Comparison of ENCODE assay signal across 10 cellular contexts in the genomic region with DNA sequence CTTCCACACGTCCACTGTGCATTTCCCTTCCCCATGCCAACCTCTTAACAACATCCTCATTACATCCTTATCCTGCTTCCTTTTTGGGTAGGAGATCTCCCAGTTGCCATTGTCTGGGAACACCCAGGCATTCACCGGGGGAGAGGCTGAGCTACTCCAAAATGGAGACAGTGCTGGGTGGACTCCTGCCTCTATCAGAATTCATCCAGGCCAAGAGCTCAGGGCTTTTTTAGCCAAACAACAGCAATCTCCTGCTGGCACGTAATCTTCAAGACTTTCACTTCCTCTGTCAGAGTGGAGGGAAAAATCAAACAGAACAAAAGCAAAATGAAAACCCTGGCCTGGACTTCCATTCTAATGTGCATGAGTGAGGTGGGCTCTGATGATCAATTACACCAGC.
DNase-seq lines count a peak whose midpoint lies in the region; ATAC-seq, FAIRE-seq and TF ChIP-seq lines count a peak whose summit lies in the region.
"Had no signal": no experiment of that assay in that cellular context is flagged by ENCODE, and none has a peak within 500 bp of the region (broad histone marks: within the 10 kb centered on the region; RNA-seq: fewer than 3 reads in every experiment).

No MANE protein-coding gene starts in this region.

- H3K4me3 ChIP-seq in kidney (ENCODE audit: low read length in 2 of 2): no peak overlapping the region
- H3K4me3 ChIP-seq: K562 had no signal

- ATAC-seq in GM18498 (IDR thresholded peaks at IDR 0.05; ENCODE audit: unreplicated experiment) (peak; percentile 67), HG02885 (IDR thresholded peaks at IDR 0.05; ENCODE audit: poor library complexity, unreplicated experiment) (peak; percentile 81), T-helper 17 cell (no peak), SK-N-SH treated with all-trans-retinoic acid at 6 μM for 48 hours (no peak)
- ATAC-seq: K562 had no signal

- no peak for FAIRE-seq in kidney (lab: Jason Lieb, UNC)
- FAIRE-seq: endometrium, K562 had no signal

- no peak overlapping the region for H3K9ac ChIP-seq in kidney (ENCODE audit: low read length in 2 of 2)

- no peak for DNase-seq in T-helper 17 cell
- DNase-seq in midbrain (lab: John Stamatoyannopoulos, UW): peak; percentile 19
- no peak for DNase-seq in SHP77 (lab: John Stamatoyannopoulos, UW)
- no peak for DNase-seq in GDM1 (lab: John Stamatoyannopoulos, UW)
- DNase-seq in kidney: no peak

- peaks cover 2% of the 10 kb centered on the region for H3K36me3 Mint-ChIP-seq in T-helper 17 cell (ENCODE audit: low read depth)

- H3K4me1 Mint-ChIP-seq in T-helper 17 cell: peaks cover 3% of the 10 kb centered on the region

- no peaks in the 10 kb centered on the region for H3K27me3 Mint-ChIP-seq in T-helper 17 cell

- H3K4me1 ChIP-seq in kidney (ENCODE audit: control insufficient read depth in 1 of 2, insufficient read depth in 1 of 2, low read depth in 1 of 2, low read length in 2 of 2): peaks cover 0 to 14% of the 10 kb centered on the region in 2 donors

- intact Hi-C loops in kidney (cut with DNase I): no loop called here

- no peak overlapping the region for H3K4me3 Mint-ChIP-seq in T-helper 17 cell

- peak overlapping the region; percentile 60 for H3K27ac Mint-ChIP-seq in T-helper 17 cell

- H3K9me3 ChIP-seq in T-helper 17 cell (ENCODE audit: control insufficient read depth, low read length, poor library complexity, severe bottlenecking) (no peaks in the 10 kb centered on the region), kidney (ENCODE audit: control insufficient read depth in 1 of 2, low read length in 2 of 2) (no peaks in the 10 kb centered on the region)

- no peak overlapping the region for H3K27ac ChIP-seq in kidney (ENCODE audit: low read depth in 2 of 2, low read length in 2 of 2)

- no peaks in the 10 kb centered on the region for H3K36me3 ChIP-seq in kidney (ENCODE audit: control insufficient read depth in 1 of 2, insufficient read depth in 2 of 2, low read length in 2 of 2)

- no peak for TF ChIP-seq CTCF in kidney (IDR thresholded peaks at IDR 0.05; ENCODE audit: borderline replicate concordance, extremely low read depth, insufficient read depth)

TF ChIP-seq in SK-N-SH treated with all-trans-retinoic acid at 6 μM for 48 hours, 23 proteins besides CTCF, POLR2A, EP300 and RAD21:
- TF ChIP-seq ZFP3 (CRISPR knock-in tag; IDR thresholded peaks at IDR 0.05) (no peak), ESRRG (CRISPR knock-in tag; IDR thresholded peaks at IDR 0.05) (no peak), GLIS3 (CRISPR knock-in tag; IDR thresholded peaks at IDR 0.05) (no peak), ISL1 (CRISPR knock-in tag; IDR thresholded peaks at IDR 0.05) (no peak), SNAI2 (CRISPR knock-in tag; IDR thresholded peaks at IDR 0.05) (no peak), OSR1 (CRISPR knock-in tag; IDR thresholded peaks at IDR 0.05) (no peak), TOX (CRISPR knock-in tag; IDR thresholded peaks at IDR 0.05; ENCODE audit: borderline replicate concordance) (no peak), ZNF8 (CRISPR knock-in tag; IDR thresholded peaks at IDR 0.05) (no peak), ZNF70 (CRISPR knock-in tag; IDR thresholded peaks at IDR 0.05) (no peak), ZNF565 (CRISPR knock-in tag; conservative IDR thresholded peaks at IDR 0.05; ENCODE audit: low read depth) (no peak)
- TF ChIP-seq, protein P1, sequence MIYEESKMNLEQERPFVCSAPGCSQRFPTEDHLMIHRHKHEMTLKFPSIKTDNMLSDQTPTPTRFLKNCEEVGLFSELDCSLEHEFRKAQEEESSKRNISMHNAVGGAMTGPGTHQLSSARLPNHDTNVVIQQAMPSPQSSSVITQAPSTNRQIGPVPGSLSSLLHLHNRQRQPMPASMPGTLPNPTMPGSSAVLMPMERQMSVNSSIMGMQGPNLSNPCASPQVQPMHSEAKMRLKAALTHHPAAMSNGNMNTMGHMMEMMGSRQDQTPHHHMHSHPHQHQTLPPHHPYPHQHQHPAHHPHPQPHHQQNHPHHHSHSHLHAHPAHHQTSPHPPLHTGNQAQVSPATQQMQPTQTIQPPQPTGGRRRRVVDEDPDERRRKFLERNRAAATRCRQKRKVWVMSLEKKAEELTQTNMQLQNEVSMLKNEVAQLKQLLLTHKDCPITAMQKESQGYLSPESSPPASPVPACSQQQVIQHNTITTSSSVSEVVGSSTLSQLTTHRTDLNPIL (CRISPR knock-in tag; IDR thresholded peaks at IDR 0.05; ENCODE audit: low read depth): no peak
- TF ChIP-seq, protein P2, sequence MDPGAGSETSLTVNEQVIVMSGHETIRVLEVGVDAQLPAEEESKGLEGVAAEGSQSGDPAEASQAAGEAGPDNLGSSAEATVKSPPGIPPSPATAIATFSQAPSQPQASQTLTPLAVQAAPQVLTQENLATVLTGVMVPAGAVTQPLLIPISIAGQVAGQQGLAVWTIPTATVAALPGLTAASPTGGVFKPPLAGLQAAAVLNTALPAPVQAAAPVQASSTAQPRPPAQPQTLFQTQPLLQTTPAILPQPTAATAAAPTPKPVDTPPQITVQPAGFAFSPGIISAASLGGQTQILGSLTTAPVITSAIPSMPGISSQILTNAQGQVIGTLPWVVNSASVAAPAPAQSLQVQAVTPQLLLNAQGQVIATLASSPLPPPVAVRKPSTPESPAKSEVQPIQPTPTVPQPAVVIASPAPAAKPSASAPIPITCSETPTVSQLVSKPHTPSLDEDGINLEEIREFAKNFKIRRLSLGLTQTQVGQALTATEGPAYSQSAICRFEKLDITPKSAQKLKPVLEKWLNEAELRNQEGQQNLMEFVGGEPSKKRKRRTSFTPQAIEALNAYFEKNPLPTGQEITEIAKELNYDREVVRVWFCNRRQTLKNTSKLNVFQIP (CRISPR knock-in tag; IDR thresholded peaks at IDR 0.05; ENCODE audit: borderline replicate concordance, low read depth): no peak

Comparison
In these comparisons a context has a peak if more than half of its experiments do, and no peak if none do; other contexts are left out.
1. ATAC-seq: peak in GM18498 (single experiment) and HG02885 (single experiment); none in T-helper 17 cell (single experiment) and SK-N-SH treated with all-trans-retinoic acid at 6 μM for 48 hours (single experiment).